ENCODE assay signal across 15 cellular contexts in genomic region chr12:53389702-53390101, GRCh38. TPM values are rescaled to one million over a fixed set of nuclear protein-coding genes. Genes with fewer than 3 reads are reported as not detected.
DNase-seq lines count a peak whose midpoint lies in the region; ATAC-seq and TF ChIP-seq lines count a peak whose summit lies in the region.
"Had no signal": no experiment of that assay in that cellular context is flagged by ENCODE, and none has a peak within 500 bp of the region (broad histone marks: within the 10 kb centered on the region; RNA-seq: fewer than 3 reads in every experiment).

No MANE protein-coding gene starts in this region.

- ATAC-seq in T-cell (replicated peaks in 1 of 4) = no peak
- ATAC-seq in stimulated activated naive B cell treated with anti-CD40 and anti-IgM and Interleukin-4, amounts not matched to agents 10 μg/mL and 1 μg/mL and 100 μg/mL, for 72 hours (replicated peaks) = no peak
- ATAC-seq: foreskin keratinocyte had no signal

- no peaks in the 10 kb centered on the region for H3K9me3 ChIP-seq in hepatocyte (ENCODE audit: low read depth)
- H3K9me3 ChIP-seq: breast epithelium had no signal

- peaks cover 49% of the 10 kb centered on the region for H3K4me1 ChIP-seq in hepatocyte (ENCODE audit: insufficient read depth)

- H3K4me3 ChIP-seq in hepatocyte = peak overlapping the region; percentile 12

- WGBS in hepatocyte (ENCODE audit: low lambda C conversion rate, missing lambda C conversion rate) = 78% methylated on average over 3 of the region's 3 CpGs

- no peaks in the 10 kb centered on the region for H3K9me3 Mint-ChIP-seq in activated CD4-positive, alpha-beta T cell treated with anti-CD3 and anti-CD28 coated beads, Interleukin-2, amount 10 ng/mL, durations not matched to agents 7 days and 5 days
- no peaks in the 10 kb centered on the region for H3K9me3 Mint-ChIP-seq in T-cell
- H3K9me3 Mint-ChIP-seq in stimulated activated naive B cell treated with anti-CD40 and anti-IgM and Interleukin-4, amounts not matched to agents 10 μg/mL and 1 μg/mL and 100 μg/mL, for 72 hours = no peaks in the 10 kb centered on the region

- peaks cover 97% of the 10 kb centered on the region for H3K79me2 ChIP-seq in hepatocyte

- H3K27me3 ChIP-seq in hepatocyte = no peaks in the 10 kb centered on the region
- H3K27me3 ChIP-seq: breast epithelium, foreskin keratinocyte had no signal

- peak overlapping the region; percentile 3 for H3K4me3 Mint-ChIP-seq in activated CD4-positive, alpha-beta T cell treated with anti-CD3 and anti-CD28 coated beads, Interleukin-2, amount 10 ng/mL, durations not matched to agents 7 days and 5 days
- H3K4me3 Mint-ChIP-seq in T-cell = peak overlapping the region in 2 of 3 donors; percentile 5 to 35
- H3K4me3 Mint-ChIP-seq in stimulated activated naive B cell treated with anti-CD40 and anti-IgM and Interleukin-4, amounts not matched to agents 10 μg/mL and 1 μg/mL and 100 μg/mL, for 72 hours = peak overlapping the region; percentile 41 to 62

- H3K27ac Mint-ChIP-seq in activated CD4-positive, alpha-beta T cell treated with anti-CD3 and anti-CD28 coated beads, Interleukin-2, amount 10 ng/mL, durations not matched to agents 7 days and 5 days = peak overlapping the region; percentile 4
- peak overlapping the region; percentile 1 to 3 for H3K27ac Mint-ChIP-seq in T-cell
- peak overlapping the region; percentile 34 for H3K27ac Mint-ChIP-seq in stimulated activated naive B cell treated with anti-CD40 and anti-IgM and Interleukin-4, amounts not matched to agents 10 μg/mL and 1 μg/mL and 100 μg/mL, for 72 hours

- peaks cover 57% of the 10 kb centered on the region for H4K20me1 ChIP-seq in hepatocyte (ENCODE audit: insufficient read depth, poor library complexity, severe bottlenecking)

- H3K4me2 ChIP-seq in hepatocyte = peak overlapping the region; percentile 56

- H3K4me1 Mint-ChIP-seq in activated CD4-positive, alpha-beta T cell treated with anti-CD3 and anti-CD28 coated beads, Interleukin-2, amount 10 ng/mL, durations not matched to agents 7 days and 5 days = peaks cover 51% of the 10 kb centered on the region
- peaks cover 55 to 61% (median 59%) of the 10 kb centered on the region in 3 donors for H3K4me1 Mint-ChIP-seq in T-cell
- H3K4me1 Mint-ChIP-seq in stimulated activated naive B cell treated with anti-CD40 and anti-IgM and Interleukin-4, amounts not matched to agents 10 μg/mL and 1 μg/mL and 100 μg/mL, for 72 hours = peaks cover 16 to 49% of the 10 kb centered on the region in 2 donors

- no peaks in the 10 kb centered on the region for H3K9me2 ChIP-seq in hepatocyte (replicated peaks; ENCODE audit: insufficient read depth)

- H3K36me3 ChIP-seq in hepatocyte (replicated peaks; ENCODE audit: insufficient read depth, low read depth) = no peaks in the 10 kb centered on the region
- H3K36me3 ChIP-seq: breast epithelium had no signal

- H3K27ac ChIP-seq in hepatocyte = no peak overlapping the region
- H3K27ac ChIP-seq: HL-60 had no signal

- peaks cover 35% of the 10 kb centered on the region for H3K36me3 Mint-ChIP-seq in activated CD4-positive, alpha-beta T cell treated with anti-CD3 and anti-CD28 coated beads, Interleukin-2, amount 10 ng/mL, durations not matched to agents 7 days and 5 days (ENCODE audit: low read depth)
- peaks cover 22% of the 10 kb centered on the region for H3K36me3 Mint-ChIP-seq in T-cell
- H3K36me3 Mint-ChIP-seq in stimulated activated naive B cell treated with anti-CD40 and anti-IgM and Interleukin-4, amounts not matched to agents 10 μg/mL and 1 μg/mL and 100 μg/mL, for 72 hours = peaks cover 18 to 28% of the 10 kb centered on the region in 2 donors

- DNase-seq in activated CD4-positive, alpha-beta T cell treated with anti-CD3 and anti-CD28 coated beads, Interleukin-2, amount 10 ng/mL, durations not matched to agents 7 days and 5 days = no peak
- DNase-seq in activated CD4-positive, alpha-beta T cell treated with anti-CD3 and anti-CD28 coated beads, Interleukin-2, amount 50 U/mL, for 4 hours = no peak
- DNase-seq in T-cell = no peak
- no peak for DNase-seq in hepatocyte (ENCODE audit: low spot score)
- no peak for DNase-seq in stimulated activated naive B cell treated with anti-CD40 and anti-IgM and Interleukin-4, amounts not matched to agents 10 μg/mL and 1 μg/mL and 100 μg/mL, for 72 hours
- no peak for DNase-seq in C1 segment of cervical spinal cord (lab: John Stamatoyannopoulos, UW)
- no peak for DNase-seq in AG08395 (ENCODE audit: low spot score)
- DNase-seq in cerebellar cortex (ENCODE audit: low spot score) = no peak
- DNase-seq: activated CD4-positive, alpha-beta T cell treated with anti-CD3 and anti-CD28 coated beads, Interleukin-2, amount 50 U/mL, for 1 hour; foreskin keratinocyte; mesendoderm; NCI-H1930; trophoblast cell had no signal

- TF ChIP-seq CTCF in hepatocyte (IDR thresholded peaks at IDR 0.05; ENCODE audit: poor library complexity) = no peak

- POLR2A ChIA-PET in activated CD4-positive, alpha-beta T cell treated with anti-CD3 and anti-CD28 coated beads, Interleukin-2, amount 10 ng/mL, durations not matched to agents 7 days and 5 days (lab: Charles Lee) = no interaction called here
- POLR2A ChIA-PET in T-cell (lab: Charles Lee) = interaction anchor here in 1 of 2 donors (0.7 kb wide), 1 partner anchor 68 kb away, joined by 3 read pairs; the partner anchor contains the start of gene AAAS

- no peak overlapping the region for H2AFZ ChIP-seq in hepatocyte

- no peaks in the 10 kb centered on the region for H3K27me3 Mint-ChIP-seq in activated CD4-positive, alpha-beta T cell treated with anti-CD3 and anti-CD28 coated beads, Interleukin-2, amount 10 ng/mL, durations not matched to agents 7 days and 5 days
- H3K27me3 Mint-ChIP-seq in T-cell = no peaks in the 10 kb centered on the region
- no peaks in the 10 kb centered on the region for H3K27me3 Mint-ChIP-seq in stimulated activated naive B cell treated with anti-CD40 and anti-IgM and Interleukin-4, amounts not matched to agents 10 μg/mL and 1 μg/mL and 100 μg/mL, for 72 hours

- CTCF ChIA-PET in activated CD4-positive, alpha-beta T cell treated with anti-CD3 and anti-CD28 coated beads, Interleukin-2, amount 10 ng/mL, durations not matched to agents 7 days and 5 days (lab: Charles Lee) = no interaction called here
- CTCF ChIA-PET in T-cell (lab: Charles Lee) = interaction anchor here in 1 of 2 donors (0.9 kb wide), 1 partner anchor 25 kb away, joined by 3 read pairs; no protein-coding TSS in a partner anchor

RNA-seq across cellular contexts. Expression of gene SP1, which starts 9.7 kb away (rescaled TPM):
- total RNA-seq in activated CD4-positive, alpha-beta T cell treated with anti-CD3 and anti-CD28 coated beads, Interleukin-2, amount 10 ng/mL, durations not matched to agents 7 days and 5 days = 10 to 100 TPM; 94.8 to 99.3 TPM
- total RNA-seq in T-cell (100 to 1,000 TPM in 2 of 5 donors, 10 to 100 TPM in 3; 72.7 to 109 (median 96.6) TPM), hepatocyte (48.0 and 53.3 TPM in 2 replicates)
- polyA plus RNA-seq in hepatocyte = 11.0 and 12.8 TPM in 2 replicates

RNA-seq across cellular contexts. Expression of gene AMHR2, which starts 34.0 kb away (rescaled TPM):
- total RNA-seq in activated CD4-positive, alpha-beta T cell treated with anti-CD3 and anti-CD28 coated beads, Interleukin-2, amount 10 ng/mL, durations not matched to agents 7 days and 5 days = not detected
- total RNA-seq in T-cell (under 1 TPM in 1 of 5 donors, not detected in 4; 0.19 TPM), hepatocyte (6.4 and 13.9 TPM in 2 replicates)
- 12.8 and 16.9 TPM in 2 replicates for polyA plus RNA-seq in hepatocyte
- total RNA-seq: foreskin keratinocyte had no signal
- polyA plus RNA-seq: foreskin keratinocyte had no signal

RNA-seq across cellular contexts. Expression of gene PRR13, which starts 51.8 kb away (rescaled TPM):
- total RNA-seq in activated CD4-positive, alpha-beta T cell treated with anti-CD3 and anti-CD28 coated beads, Interleukin-2, amount 10 ng/mL, durations not matched to agents 7 days and 5 days = 100 to 1,000 TPM; 223 to 229 TPM
- total RNA-seq in T-cell (100 to 1,000 TPM; 175 to 215 (median 187) TPM), hepatocyte (135 and 150 TPM in 2 replicates)
- polyA plus RNA-seq in hepatocyte = 457 and 458 TPM in 2 replicates

RNA-seq across cellular contexts. Expression of gene SP7, which starts 53.5 kb away (rescaled TPM):
- total RNA-seq in activated CD4-positive, alpha-beta T cell treated with anti-CD3 and anti-CD28 coated beads, Interleukin-2, amount 10 ng/mL, durations not matched to agents 7 days and 5 days = not detected
- total RNA-seq in T-cell = under 1 TPM in 1 of 5 donors, not detected in 4; 0.12 TPM
- total RNA-seq in hepatocyte = 0.20 TPM in 1 of 2 replicates, not detected in the other
- 0.60 TPM in 1 of 2 replicates, not detected in the other for polyA plus RNA-seq in hepatocyte
- total RNA-seq: breast epithelium, foreskin keratinocyte had no signal
- polyA plus RNA-seq: foreskin keratinocyte had no signal
